23 cellular contexts compared by ENCODE assay signal in the genomic region with DNA sequence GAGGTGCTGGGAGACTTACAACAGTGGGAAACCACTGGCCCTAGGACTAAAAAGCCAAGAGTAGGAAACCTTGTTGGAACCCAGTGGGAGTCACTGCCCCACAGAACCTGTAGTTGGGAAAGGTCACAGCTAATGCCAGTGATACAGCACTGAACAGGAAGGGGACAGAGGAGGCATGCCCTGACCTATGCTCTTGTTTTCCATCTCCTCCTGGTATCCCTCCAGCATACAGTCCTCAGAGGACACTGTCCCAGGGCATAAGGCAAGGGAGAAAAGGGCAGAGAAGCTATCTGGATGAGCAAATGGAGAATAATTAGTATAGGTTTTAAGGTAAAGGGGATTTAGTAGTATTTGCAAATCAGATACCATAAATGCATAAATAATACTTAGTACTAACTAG.
"Had no signal": no experiment of that assay in that cellular context is flagged by ENCODE, and none has a peak within 500 bp of the region (broad histone marks: within the 10 kb centered on the region; RNA-seq: fewer than 3 reads in every experiment).

No MANE protein-coding gene starts in this region.

- H3K4me3 ChIP-seq: coronary artery, dorsolateral prefrontal cortex, esophagus squamous epithelium, gastrocnemius medialis, heart right ventricle, left ventricle myocardium inferior, lower lobe of right lung, mucosa of descending colon had no signal

- DNase-seq: dermis blood vessel endothelial cell; dorsolateral prefrontal cortex; effector CD4-positive, alpha-beta T cell; effector memory CD4-positive, alpha-beta T cell; esophagus squamous epithelium; foreskin melanocyte; gastrocnemius medialis; glutamatergic neuron; head of caudate nucleus; heart right ventricle; hippocampal formation; left cardiac atrium; left ventricle myocardium inferior; lower lobe of right lung; mucosa of descending colon; naive B cell had no signal

- FAIRE-seq: colon, endothelial cell of umbilical vein, islet of Langerhans, keratinocyte had no signal

- H3K27ac ChIP-seq: coronary artery, dorsolateral prefrontal cortex, epithelial cell of prostate, esophagus squamous epithelium, gastrocnemius medialis, heart right ventricle, left ventricle myocardium inferior, lower lobe of right lung had no signal

- H3K4me1 ChIP-seq: gastrocnemius medialis, left ventricle myocardium inferior had no signal

- H3K36me3 ChIP-seq: esophagus squamous epithelium, gastrocnemius medialis, heart right ventricle, left ventricle myocardium inferior, lower lobe of right lung had no signal

- ATAC-seq: esophagus mucosa, gastrocnemius medialis, lower lobe of right lung, mucosa of descending colon had no signal

- H3K27me3 ChIP-seq: esophagus squamous epithelium, gastrocnemius medialis, heart right ventricle had no signal

- H3K9me3 ChIP-seq: esophagus squamous epithelium, gastrocnemius medialis, heart right ventricle, left ventricle myocardium inferior, lower lobe of right lung, mucosa of descending colon had no signal
